In genomic region chr7:117169907-117170306, GRCh38 we compare ENCODE assay signal across 17 cellular contexts.
DNase-seq lines count a peak whose midpoint lies in the region; ATAC-seq and TF ChIP-seq lines count a peak whose summit lies in the region.
"Had no signal": no experiment of that assay in that cellular context is flagged by ENCODE, and none has a peak within 500 bp of the region (broad histone marks: within the 10 kb centered on the region; RNA-seq: fewer than 3 reads in every experiment).

No MANE protein-coding gene starts in this region.

- H3K4me1 Mint-ChIP-seq in immature natural killer cell = no peaks in the 10 kb centered on the region
- H3K4me1 Mint-ChIP-seq: activated T-helper 17 cell treated with anti-CD3 and anti-CD28 coated beads, Interleukin-2, amount 50 U/mL, for 72 hours; naive thymus-derived CD4-positive, alpha-beta T cell had no signal

- H3K4me2 ChIP-seq in mesenchymal stem cell (ENCODE audit: low read length, poor library complexity, severe bottlenecking) = no peak overlapping the region

- no peaks in the 10 kb centered on the region for H3K9me3 ChIP-seq in mesenchymal stem cell (ENCODE audit: control insufficient read depth, low read length)
- H3K9me3 ChIP-seq: BE2C had no signal

- TF ChIP-seq POLR2A in GM18505 (IDR thresholded peaks at IDR 0.05; ENCODE audit: borderline replicate concordance, extremely low read depth, insufficient read depth, insufficient read length) = no peak

- H3K27me3 Mint-ChIP-seq in immature natural killer cell (ENCODE audit: low read depth in 3 of 3) = peaks cover 0 to 2% (median 0%) of the 10 kb centered on the region in 3 donors
- H3K27me3 Mint-ChIP-seq: activated CD4-positive, alpha-beta memory T cell treated with anti-CD3 and anti-CD28 coated beads for 36 hours; activated T-helper 17 cell treated with anti-CD3 and anti-CD28 coated beads, Interleukin-2, amount 50 U/mL, for 72 hours; stimulated activated naive CD8-positive, alpha-beta T cell treated with anti-CD3 and anti-CD28 coated beads, Interleukin-15, Interleukin-2, amounts not matched to agents 100 ng/mL and 50 ng/mL, for 24 hours had no signal

- H2AFZ ChIP-seq in mesenchymal stem cell (ENCODE audit: low read depth, low read length) = no peak overlapping the region

- H3K27me3 ChIP-seq in mesenchymal stem cell (ENCODE audit: control insufficient read depth in 1 of 2, insufficient read depth in 1 of 2, low read length in 2 of 2) = no peaks in the 10 kb centered on the region
- H3K27me3 ChIP-seq: BE2C, brain microvascular endothelial cell had no signal

- H3K14ac ChIP-seq in mesenchymal stem cell (ENCODE audit: low read length in 2 of 2) = no peak overlapping the region

- peaks cover 1% of the 10 kb centered on the region for H3K79me1 ChIP-seq in mesenchymal stem cell (replicated peaks; ENCODE audit: low read length, poor library complexity, severe bottlenecking)

- H2BK15ac ChIP-seq in mesenchymal stem cell (ENCODE audit: low read depth, poor library complexity, severe bottlenecking) = no peak overlapping the region

- H2BK5ac ChIP-seq in mesenchymal stem cell (ENCODE audit: low read depth, low read length, poor library complexity, severe bottlenecking) = no peak overlapping the region

- no peak overlapping the region for H3K4me3 Mint-ChIP-seq in immature natural killer cell
- H3K4me3 Mint-ChIP-seq: activated CD4-positive, alpha-beta memory T cell treated with anti-CD3 and anti-CD28 coated beads for 36 hours; activated T-helper 17 cell treated with anti-CD3 and anti-CD28 coated beads, Interleukin-2, amount 50 U/mL, for 72 hours; H9; naive thymus-derived CD4-positive, alpha-beta T cell; stimulated activated naive CD8-positive, alpha-beta T cell treated with anti-CD3 and anti-CD28 coated beads, Interleukin-15, Interleukin-2, amounts not matched to agents 100 ng/mL and 50 ng/mL, for 24 hours had no signal

- 94% methylated on average over 4 of the region's 4 CpGs for WGBS in mesenchymal stem cell

- peak overlapping the region; percentile 11 for H3K27ac ChIP-seq in mesenchymal stem cell (ENCODE audit: low read length, poor library complexity, severe bottlenecking)
- H3K27ac ChIP-seq: brain microvascular endothelial cell had no signal

- H3K4me3 ChIP-seq in astrocyte of the cerebellum (ENCODE audit: low read depth, low read length) (no peak overlapping the region), mesenchymal stem cell (ENCODE audit: insufficient read depth in 1 of 2, low read depth in 1 of 2, low read length in 2 of 2) (no peak overlapping the region)

- no peak overlapping the region for H3K9ac ChIP-seq in mesenchymal stem cell (ENCODE audit: low read length)

- no peak overlapping the region for H3K23ac ChIP-seq in mesenchymal stem cell (ENCODE audit: low read length in 2 of 2)

- DNase-seq in DMS79 (lab: John Stamatoyannopoulos, UW) (peak; percentile 31), NCI-H1694 treated with DMSO at 0.1 percent for 48 hours (lab: John Stamatoyannopoulos, UW) (peak; percentile 10), astrocyte of the cerebellum (ENCODE audit: low read depth) (peak; percentile 41), mesenchymal stem cell (no peak), immature natural killer cell (no peak), mesenteric fat pad (ENCODE audit: low spot score) (no peak), SIG-M5 treated with dmso at 0.1 percent for 504 hours (lab: John Stamatoyannopoulos, UW; ENCODE audit: unreplicated experiment) (no peak)
- DNase-seq: activated CD4-positive, alpha-beta memory T cell treated with anti-CD3 and anti-CD28 coated beads for 36 hours; BE2C; brain microvascular endothelial cell; H9; MM.1S; naive thymus-derived CD4-positive, alpha-beta T cell; Right ventricle myocardium superior had no signal

- in situ Hi-C loops in astrocyte of the cerebellum (cut with HindIII; ENCODE audit: low sequenced_read_pairs) = no loop called here

- no peak overlapping the region for H2BK12ac ChIP-seq in mesenchymal stem cell (ENCODE audit: low read length in 2 of 2)

- H3K18ac ChIP-seq in mesenchymal stem cell (ENCODE audit: low read depth in 1 of 2, low read length in 2 of 2) = no peak overlapping the region

- no peak overlapping the region for H4K8ac ChIP-seq in mesenchymal stem cell (ENCODE audit: low read length)

- no peak overlapping the region for H3K4ac ChIP-seq in mesenchymal stem cell (ENCODE audit: low read depth in 1 of 2, low read length in 2 of 2)

- H3K27ac Mint-ChIP-seq in immature natural killer cell = no peak overlapping the region
- H3K27ac Mint-ChIP-seq: activated CD4-positive, alpha-beta memory T cell treated with anti-CD3 and anti-CD28 coated beads for 36 hours; activated T-helper 17 cell treated with anti-CD3 and anti-CD28 coated beads, Interleukin-2, amount 50 U/mL, for 72 hours; H9; naive thymus-derived CD4-positive, alpha-beta T cell; stimulated activated naive CD8-positive, alpha-beta T cell treated with anti-CD3 and anti-CD28 coated beads, Interleukin-15, Interleukin-2, amounts not matched to agents 100 ng/mL and 50 ng/mL, for 24 hours had no signal

- H3K4me1 ChIP-seq in mesenchymal stem cell (ENCODE audit: control insufficient read depth, insufficient read depth, low read depth, low read length) = no peaks in the 10 kb centered on the region
- H3K4me1 ChIP-seq: BE2C had no signal

- TF ChIP-seq CTCF in astrocyte of the cerebellum (IDR thresholded peaks at IDR 0.05; ENCODE audit: low read depth, low read length, missing control alignments) = no peak

- no peak for ATAC-seq in GM18505 (IDR thresholded peaks at IDR 0.05; ENCODE audit: unreplicated experiment)
- ATAC-seq: activated T-helper 17 cell treated with anti-CD3 and anti-CD28 coated beads, Interleukin-2, amount 50 U/mL, for 72 hours; naive thymus-derived CD4-positive, alpha-beta T cell had no signal

- H4K91ac ChIP-seq in mesenchymal stem cell (ENCODE audit: low read length) = no peak overlapping the region

- no peak overlapping the region for H2BK120ac ChIP-seq in mesenchymal stem cell (ENCODE audit: low read depth, low read length)

- no peak overlapping the region for H2AK5ac ChIP-seq in mesenchymal stem cell (ENCODE audit: low read length, severe bottlenecking)

- no peaks in the 10 kb centered on the region for H3K9me3 Mint-ChIP-seq in immature natural killer cell
- H3K9me3 Mint-ChIP-seq: activated CD4-positive, alpha-beta memory T cell treated with anti-CD3 and anti-CD28 coated beads for 36 hours; activated T-helper 17 cell treated with anti-CD3 and anti-CD28 coated beads, Interleukin-2, amount 50 U/mL, for 72 hours; H9; stimulated activated naive CD8-positive, alpha-beta T cell treated with anti-CD3 and anti-CD28 coated beads, Interleukin-15, Interleukin-2, amounts not matched to agents 100 ng/mL and 50 ng/mL, for 24 hours had no signal

- H3K36me3 Mint-ChIP-seq in immature natural killer cell = peaks cover 11 to 19% (median 19%) of the 10 kb centered on the region in 3 donors

- peaks cover 2 to 27% of the 10 kb centered on the region in 2 experiments for H3K36me3 ChIP-seq in mesenchymal stem cell (ENCODE audit: control insufficient read depth in 1 of 2, insufficient read depth in 2 of 2, low read depth in 1 of 2, low read length in 2 of 2)

Comparison
In these comparisons a context has a peak if more than half of its experiments do, and no peak if none do; other contexts are left out.
1. DNase-seq: peak in DMS79 (single experiment), NCI-H1694 treated with DMSO at 0.1 percent for 48 hours (single experiment) and astrocyte of the cerebellum (single experiment); none in mesenchymal stem cell (single experiment), immature natural killer cell (0 of 3), mesenteric fat pad (single experiment) and SIG-M5 treated with dmso at 0.1 percent for 504 hours (single experiment).